Comparison of ENCODE assay signal across 9 cellular contexts in the genomic region with DNA sequence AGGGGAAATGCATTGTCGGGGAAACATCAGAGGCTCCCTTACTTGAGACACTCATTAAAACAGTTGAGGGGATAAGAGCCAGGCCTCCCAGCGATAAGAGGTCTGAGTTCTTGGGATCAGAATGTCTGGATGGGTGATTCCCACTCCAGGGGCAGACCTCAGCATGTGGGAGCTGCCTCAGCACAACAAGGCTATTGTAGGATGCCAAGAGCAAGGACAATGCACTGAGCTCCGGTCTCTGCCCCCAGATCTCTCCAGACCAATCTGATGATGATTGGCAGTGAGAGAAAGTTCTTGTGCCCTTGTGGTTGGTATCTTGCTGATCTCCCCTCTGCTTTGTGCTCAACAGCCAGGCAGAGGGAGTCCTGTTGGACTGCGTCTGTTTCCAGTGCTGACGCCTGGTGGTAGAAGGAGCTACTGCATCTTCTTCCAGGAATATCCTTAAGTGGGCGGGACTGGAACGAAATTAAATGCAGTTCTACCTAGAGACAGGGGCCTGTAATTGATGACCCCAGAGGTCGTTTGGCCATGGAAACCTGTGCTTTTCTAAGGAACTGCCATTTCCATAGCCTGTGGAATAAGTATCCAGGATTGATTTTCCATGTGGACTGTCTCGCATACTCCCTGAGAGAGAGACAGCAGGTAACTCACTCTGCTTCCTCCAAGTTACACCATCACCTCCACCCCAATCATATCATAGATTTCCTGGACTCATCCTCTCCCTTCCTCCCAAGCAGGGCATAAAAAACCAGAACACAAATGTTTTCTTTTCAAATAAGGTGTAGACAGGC. TPM values are rescaled to one million over a fixed set of nuclear protein-coding genes. Genes with fewer than 3 reads are reported as not detected.
DNase-seq lines count a peak whose midpoint lies in the region; ATAC-seq, FAIRE-seq and TF ChIP-seq lines count a peak whose summit lies in the region.
"Had no signal": no experiment of that assay in that cellular context is flagged by ENCODE, and none has a peak within 500 bp of the region (broad histone marks: within the 10 kb centered on the region; RNA-seq: fewer than 3 reads in every experiment).

No MANE protein-coding gene starts in this region.

- no TSS peak for BruUV-seq in K562 (replicated peaks; lab: Mats Ljungman, UMichigan)

- peaks cover 3 to 8% of the 10 kb centered on the region in 2 experiments; a peak in 3 of 5 replicates for H3K4me1 ChIP-seq in K562 (replicated peaks in 1 of 2; ENCODE audit: control insufficient read depth in 2 of 2, insufficient read depth in 2 of 2, low read length in 2 of 2)

- peaks cover 0 to 14% of the 10 kb centered on the region in 2 experiments; a peak in 3 of 5 replicates for H3K27me3 ChIP-seq in K562 (ENCODE audit: control insufficient read depth in 2 of 2, insufficient read depth in 2 of 2, low read length in 2 of 2)

- intact Hi-C loops in K562 (cut with micrococcal nuclease) = loop anchor here (1.0 kb wide), 1 partner anchor 37 kb away; no protein-coding TSS in a partner anchor

- DNase-seq in NCI-H146 (lab: John Stamatoyannopoulos, UW) = peak; percentile 37
- DNase-seq in NCI-H146 treated with DMSO at 0.1 percent for 48 hours (lab: John Stamatoyannopoulos, UW; ENCODE audit: unreplicated experiment) = no peak
- DNase-seq in HCEC 1CT = peak; percentile 59
- peak; percentile 61 for DNase-seq in M059J (ENCODE audit: low read depth)
- DNase-seq in SKM-1 (lab: John Stamatoyannopoulos, UW; ENCODE audit: unreplicated experiment) = peak; percentile 54
- peak; percentile 56 to 82 (median 72) for DNase-seq in K562 (ENCODE audit: extremely low read depth in 1 of 4, low spot score in 3 of 4)
- DNase-seq in iris pigment epithelial cell (ENCODE audit: low read depth) = peak; percentile 72
- peak; percentile 3 to 29 for DNase-seq in stimulated activated CD4-positive, alpha-beta T cell treated with anti-CD3 and anti-CD28 coated beads, Interleukin-1b, Interleukin-23, amount 100 ng/mL, for 4 hours (ENCODE audit: low read depth in 2 of 2)

- 9% methylated on average over 9 of the region's 9 CpGs for WGBS in K562 (ENCODE audit: insufficient coverage, low coverage, missing lambda C conversion rate)

- peak; percentile 79 for FAIRE-seq in K562 (lab: Jason Lieb, UNC)

- H3K27ac ChIP-seq in K562 (ENCODE audit: extremely low read depth, low read depth, low read length) = no peak overlapping the region
- H3K27ac ChIP-seq: BLaER1 had no signal

- H2AFZ ChIP-seq in K562 (ENCODE audit: low read depth, low read length) = peak overlapping the region; percentile 25; the same call in 1 of the 2 replicates

- H4K20me1 ChIP-seq in K562 (replicated peaks; ENCODE audit: control insufficient read depth, insufficient read depth, low read length) = no peaks in the 10 kb centered on the region

- CTCF ChIA-PET in K562 (lab: Yijun Ruan, JAX; ENCODE audit: low intra/inter-chr PET ratio) = interaction anchor here (0.7 to 3.5 kb wide), 3 partner anchors 15 to 38 kb away, joined by 3 to 28 read pairs (median 3); no protein-coding TSS in a partner anchor

- POLR2A ChIA-PET in K562 (lab: Yijun Ruan, JAX) = interaction anchor here (0.6 kb wide), 1 partner anchor 16 kb away, joined by 4 read pairs; no protein-coding TSS in a partner anchor

- no peak overlapping the region for H3K4me3 ChIP-seq in K562
- H3K4me3 ChIP-seq: BLaER1 had no signal

- no peak overlapping the region for H3K9ac ChIP-seq in K562 (ENCODE audit: insufficient read depth in 1 of 2, low read depth in 2 of 2, low read length in 2 of 2)
- H3K9ac ChIP-seq: BLaER1 had no signal

- no peaks in the 10 kb centered on the region for H3K36me3 ChIP-seq in K562 (ENCODE audit: control insufficient read depth, insufficient read depth, low read length)
- H3K36me3 ChIP-seq: BLaER1 had no signal

- no peaks in the 10 kb centered on the region for H3K9me1 ChIP-seq in K562 (ENCODE audit: control insufficient read depth, insufficient read depth, low read length)

- peak overlapping the region; percentile 50 for H3K4me2 ChIP-seq in K562 (ENCODE audit: insufficient read depth, low read length)
- H3K4me2 ChIP-seq: BLaER1 had no signal

- peak; percentile 95 for ATAC-seq in K562

- TF ChIP-seq POLR2A in K562 (conservative IDR thresholded peaks at IDR 0.05) = no peak

- no peaks in the 10 kb centered on the region for H3K79me2 ChIP-seq in K562 (ENCODE audit: control insufficient read depth, insufficient read depth, low read length)

- no peak; the same call in 1 of the 2 replicates for TF ChIP-seq EP300 in K562 (IDR thresholded peaks at IDR 0.05; ENCODE audit: low read length)

- in situ Hi-C loops in K562 (cut with MboI) = loop anchor here (25.0 kb wide), 1 partner anchor 789 kb away; no protein-coding TSS in a partner anchor

- peak; percentile 64 to 70 for TF ChIP-seq RAD21 in K562 (CRISPR knock-in tag; conservative IDR thresholded peaks at IDR 0.05 in 1 of 2, IDR thresholded peaks at IDR 0.05 in 1 of 2)

- TF ChIP-seq CTCF in K562 (IDR thresholded peaks at IDR 0.05 in 2 of 3, conservative IDR thresholded peaks at IDR 0.05 in 1 of 3; ENCODE audit: insufficient read depth in 2 of 3, low read depth in 1 of 3, low read length in 3 of 3) = peak; percentile 89 to 98 (median 89)

- H3K9me3 ChIP-seq in K562 (replicated peaks; ENCODE audit: control insufficient read depth, insufficient read depth, low read depth, low read length) = no peaks in the 10 kb centered on the region
- H3K9me3 ChIP-seq: BLaER1 had no signal

TF ChIP-seq in K562, 482 proteins besides CTCF, POLR2A, EP300 and RAD21 (continues in another document):
- TF ChIP-seq MEIS2 (IDR thresholded peaks at IDR 0.05; ENCODE audit: partially characterized antibody) = no peak
- TF ChIP-seq THAP12 (CRISPR knock-in tag; IDR thresholded peaks at IDR 0.05) = peak; percentile 51; the same call in 1 of the 2 replicates
- TF ChIP-seq ZNF764 (CRISPR knock-in tag; IDR thresholded peaks at IDR 0.05; ENCODE audit: low read depth) = no peak
- no peak for TF ChIP-seq CREB1 (IDR thresholded peaks at IDR 0.05)
- peak; percentile 29; the same call in 1 of the 2 replicates for TF ChIP-seq CREB1 (CRISPR knock-in tag; IDR thresholded peaks at IDR 0.05)
- TF ChIP-seq ZNF175 (CRISPR knock-in tag; IDR thresholded peaks at IDR 0.05; ENCODE audit: low read depth) = no peak

RNA-seq across cellular contexts. Expression of gene ACKR1, which starts 6.7 kb away (rescaled TPM):
- total RNA-seq in M059J (2014; rRNA removed; shearing (Covaris generic)) = not detected in 2 replicates
- total RNA-seq in K562 (2011; cell fraction: chromatin; rRNA removed; ENCODE audit: low replicate concordance) = 0.44 TPM in 1 of 2 replicates, not detected in the other
- 0.50 and 0.53 TPM in 2 replicates for total RNA-seq in K562 (2011; cell fraction: nucleolus; rRNA removed)
- 0.29 TPM in 1 of 2 replicates, not detected in the other for total RNA-seq in K562 (2011; cell fraction: nucleoplasm; rRNA removed)
- total RNA-seq in K562 (2014; rRNA removed) (0.18 and 0.41 TPM in 2 replicates), K562 (2014; rRNA removed; fragmentation: Illumina TruSeq; extraction: Trizol) (0.07 TPM in 1 of 2 replicates, not detected in the other), K562 (2015; rRNA removed; fragmentation: Illumina TruSeq; extraction: Trizol) (0.11 TPM in 1 of 2 replicates, not detected in the other), K562 (2021) (0.51 and 0.58 TPM in 2 replicates)
- polyA plus RNA-seq in K562 (2011; rRNA removed) (0.15 TPM in 1 of 2 replicates, not detected in the other), K562 (2014; fragmentation: Illumina TruSeq; extraction: Trizol) (0.22 and 0.24 TPM in 2 replicates), K562 (2014; fragmentation: Nextera tagmentation; extraction: Ambion mirVana) (under 1 TPM; 0.24 to 0.64 TPM), K562 (2014; rRNA removed) (0.15 and 0.30 TPM in 2 replicates)
- polyA plus RNA-seq in K562 (2011; cell fraction: cytosol; rRNA removed) = 0.43 TPM in 1 of 2 replicates, not detected in the other
- 0.07 and 0.34 TPM in 2 replicates for polyA plus RNA-seq in K562 (2011; cell fraction: nucleus; rRNA removed)
- polyA plus RNA-seq in K562 (2012) = 0.62 and 1.7 TPM in 2 replicates
- not detected in 2 replicates for polyA minus RNA-seq in K562 (2011; rRNA and poly(A)+ RNA removed)
- not detected in 2 replicates for polyA minus RNA-seq in K562 (2011; cell fraction: cytosol; rRNA and poly(A)+ RNA removed)
- polyA minus RNA-seq in K562 (2011; cell fraction: nucleus; rRNA and poly(A)+ RNA removed) = not detected in 2 replicates

RNA-seq across cellular contexts. Expression of gene CADM3, which starts 26.5 kb away (rescaled TPM):
- total RNA-seq in M059J (2014; rRNA removed; shearing (Covaris generic)) = 0.47 and 0.54 TPM in 2 replicates
- not detected in 2 replicates for total RNA-seq in K562 (2011; cell fraction: chromatin; rRNA removed; ENCODE audit: low replicate concordance)
- 0.50 TPM in 1 of 2 replicates, not detected in the other for total RNA-seq in K562 (2011; cell fraction: nucleolus; rRNA removed)
- not detected in 2 replicates for total RNA-seq in K562 (2011; cell fraction: nucleoplasm; rRNA removed)
- total RNA-seq in K562 (2014; rRNA removed) (not detected in 2 replicates), K562 (2014; rRNA removed; fragmentation: Illumina TruSeq; extraction: Trizol) (not detected in 2 replicates), K562 (2015; rRNA removed; fragmentation: Illumina TruSeq; extraction: Trizol) (not detected in 2 replicates), K562 (2021) (not detected in 2 replicates)
- polyA plus RNA-seq in K562 (2011; rRNA removed) (not detected in 2 replicates), K562 (2014; fragmentation: Illumina TruSeq; extraction: Trizol) (0.04 TPM in 1 of 2 replicates, not detected in the other), K562 (2014; fragmentation: Nextera tagmentation; extraction: Ambion mirVana) (not detected), K562 (2014; rRNA removed) (not detected in 2 replicates)
- polyA plus RNA-seq in K562 (2011; cell fraction: cytosol; rRNA removed) = not detected in 2 replicates
- polyA plus RNA-seq in K562 (2011; cell fraction: nucleus; rRNA removed) = 0.04 TPM in 1 of 2 replicates, not detected in the other
- polyA plus RNA-seq in K562 (2012) = 0.03 TPM in 1 of 2 replicates, not detected in the other
- polyA minus RNA-seq in K562 (2011; rRNA and poly(A)+ RNA removed) = not detected in 2 replicates
- not detected in 2 replicates for polyA minus RNA-seq in K562 (2011; cell fraction: cytosol; rRNA and poly(A)+ RNA removed)
- polyA minus RNA-seq in K562 (2011; cell fraction: nucleus; rRNA and poly(A)+ RNA removed) = not detected in 2 replicates
